1 cellular context compared by ENCODE assay signal in genomic region chr4:83535945-83536648, GRCh38.
A peak's percentile ranks its signal among the peaks of the same experiment; 100 is the strongest.
TF ChIP-seq lines count a peak whose summit lies in the region.

GPAT3 (plus strand) TSS chr4:83536108; CDS start chr4:83536623, 515 bp downstream.

TF ChIP-seq in H1, 55 proteins besides CTCF, POLR2A, EP300 and RAD21 (continued from another document):
- TF ChIP-seq CHD7 (IDR thresholded peaks at IDR 0.05; ENCODE audit: insufficient replicate concordance, low read length), result no peak
- TF ChIP-seq EZH2 (IDR thresholded peaks at IDR 0.05; ENCODE audit: low read depth, low read length, severe bottlenecking), result peak; percentile 38
- TF ChIP-seq HDAC2 (IDR thresholded peaks at IDR 0.05; ENCODE audit: borderline replicate concordance in 1 of 2, low read depth in 2 of 2, low read length in 2 of 2), result peak; percentile 6 to 32; a peak in 1 of 4 replicates
- peak; percentile 77 for TF ChIP-seq ASH2L (IDR thresholded peaks at IDR 0.05; ENCODE audit: low read length)
